In the genomic region with DNA sequence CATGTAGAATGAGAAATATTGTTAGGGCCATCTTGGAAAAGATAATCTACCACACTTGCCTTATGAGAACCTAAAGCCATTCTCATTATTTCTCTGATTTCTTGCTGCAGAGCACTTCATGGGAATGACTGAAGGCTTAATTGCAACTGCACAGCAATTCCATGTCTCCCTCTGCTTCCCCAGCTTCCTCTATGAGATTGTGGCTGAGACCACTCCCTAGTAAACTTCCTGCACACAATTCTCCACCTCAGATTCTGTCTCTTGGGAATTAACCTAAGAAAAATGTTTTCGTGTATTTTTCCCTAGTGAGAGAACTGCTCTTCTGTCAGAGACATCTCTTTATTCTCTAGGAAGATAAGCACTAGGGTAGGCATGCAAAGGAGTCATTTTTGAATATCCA, we compare ENCODE assay signal across 23 cellular contexts.
"Had no signal": no experiment of that assay in that cellular context is flagged by ENCODE, and none has a peak within 500 bp of the region (broad histone marks: within the 10 kb centered on the region; RNA-seq: fewer than 3 reads in every experiment).

No MANE protein-coding gene starts in this region.

- H3K36me3 Mint-ChIP-seq: mesothelial cell of epicardium, naive B cell had no signal

- H3K27me3 Mint-ChIP-seq: effector memory CD8-positive, alpha-beta T cell had no signal

- H3K4me3 Mint-ChIP-seq: dendritic cell treated with granulocyte-macrophage colony-stimulating factor and Interleukin-4, amounts not matched to agents 40 ng/mL and 50 ng/mL, for 4 days; effector memory CD8-positive, alpha-beta T cell; endodermal cell; mesothelial cell of epicardium; naive B cell had no signal

- H3K4me1 Mint-ChIP-seq: naive B cell had no signal

- H3K9me3 Mint-ChIP-seq: dendritic cell treated with granulocyte-macrophage colony-stimulating factor and Interleukin-4, amounts not matched to agents 40 ng/mL and 50 ng/mL, for 4 days; effector memory CD8-positive, alpha-beta T cell; endodermal cell; naive B cell had no signal

- H3K27ac Mint-ChIP-seq: dendritic cell treated with granulocyte-macrophage colony-stimulating factor and Interleukin-4, amounts not matched to agents 40 ng/mL and 50 ng/mL, for 4 days; effector memory CD8-positive, alpha-beta T cell; endodermal cell; mesothelial cell of epicardium; naive B cell had no signal

- ATAC-seq: effector memory CD8-positive, alpha-beta T cell; esophagus mucosa; gastrocnemius medialis; left cardiac atrium; left lung; lower lobe of right lung; mucosa of descending colon had no signal

- DNase-seq: colonic mucosa; cortex of kidney; effector CD8-positive, alpha-beta T cell; effector memory CD8-positive, alpha-beta T cell; endodermal cell; erythroblast; esophagus squamous epithelium; foreskin fibroblast; foreskin melanocyte; gastrocnemius medialis; glutamatergic neuron; head of caudate nucleus; heart right ventricle; hippocampal formation; left cardiac atrium; left lung; lower lobe of right lung; mesenchymal stem cell; mucosa of descending colon; naive B cell had no signal
